Comparison of ENCODE assay signal across 14 cellular contexts in genomic region chr1:162028726-162029125, GRCh38. TPM values are rescaled to one million over a fixed set of nuclear protein-coding genes. Genes with fewer than 3 reads are reported as not detected.
DNase-seq lines count a peak whose midpoint lies in the region; ATAC-seq, FAIRE-seq and TF ChIP-seq lines count a peak whose summit lies in the region.
"Had no signal": no experiment of that assay in that cellular context is flagged by ENCODE, and none has a peak within 500 bp of the region (broad histone marks: within the 10 kb centered on the region; RNA-seq: fewer than 3 reads in every experiment).

No MANE protein-coding gene starts in this region.

- peaks cover 7% of the 10 kb centered on the region for H3K23me2 ChIP-seq in H9 (ENCODE audit: insufficient read length, low read depth, low read length, poor library complexity, severe bottlenecking)

- no peaks in the 10 kb centered on the region for H3K36me3 ChIP-seq in neuronal stem cell (replicated peaks in 1 of 2; ENCODE audit: control insufficient read depth in 2 of 2, insufficient read depth in 2 of 2, low read length in 2 of 2)
- H3K36me3 ChIP-seq: WERI-Rb-1 had no signal

- no peak overlapping the region for H3K9ac ChIP-seq in H9 (ENCODE audit: extremely low read depth, insufficient read length, low read length)
- no peak overlapping the region for H3K9ac ChIP-seq in neuronal stem cell (ENCODE audit: low read depth, low read length, poor library complexity)

- H3K18ac ChIP-seq in H9 (ENCODE audit: insufficient read length, low read depth, low read length) (no peak overlapping the region), neuronal stem cell (ENCODE audit: low read length) (no peak overlapping the region)

- H3K23ac ChIP-seq in H9 (ENCODE audit: insufficient read length, low read depth, low read length) (no peak overlapping the region), neuronal stem cell (ENCODE audit: low read depth, low read length, poor library complexity) (no peak overlapping the region)

- no peak for FAIRE-seq in RCC 7860 (lab: Jason Lieb, UNC)

- H2BK12ac ChIP-seq in H9 (ENCODE audit: insufficient read length, low read depth, low read length) = no peak overlapping the region
- H2BK12ac ChIP-seq in neuronal stem cell (ENCODE audit: low read length) = no peak overlapping the region

- H3K4me3 ChIP-seq in epithelial cell of esophagus (ENCODE audit: low read length) (no peak overlapping the region), neuronal stem cell (ENCODE audit: low read length in 2 of 2) (no peak overlapping the region)
- H3K4me3 ChIP-seq: PC-9 had no signal

- H2AFZ ChIP-seq in H9 (ENCODE audit: low read length) (no peak overlapping the region), neuronal stem cell (ENCODE audit: low read length) (no peak overlapping the region)
- H2AFZ ChIP-seq: PC-9 had no signal

- no peak overlapping the region for H3K4me2 ChIP-seq in H9 (ENCODE audit: insufficient read depth, insufficient read length, low read length)
- no peak overlapping the region for H3K4me2 ChIP-seq in neuronal stem cell (ENCODE audit: insufficient read depth, low read length, poor library complexity, severe bottlenecking)
- H3K4me2 ChIP-seq: PC-9 had no signal

- H2BK5ac ChIP-seq in H9 (ENCODE audit: insufficient read length, low read length) (no peak overlapping the region), neuronal stem cell (ENCODE audit: low read length) (no peak overlapping the region)

- H3K27me3 Mint-ChIP-seq in H9 (ENCODE audit: low read depth) = peaks cover 55% of the 10 kb centered on the region

- H3K36me3 Mint-ChIP-seq in H9 (ENCODE audit: insufficient read depth in 1 of 3, low read depth in 3 of 3) = no peaks in the 10 kb centered on the region

- H4K91ac ChIP-seq in H9 (ENCODE audit: insufficient read length, low read depth, low read length) = no peak overlapping the region
- H4K91ac ChIP-seq in neuronal stem cell (ENCODE audit: low read depth, low read length, poor library complexity) = no peak overlapping the region

- H3K27me3 ChIP-seq in H9 (ENCODE audit: insufficient read depth, low read length) (peaks cover 8% of the 10 kb centered on the region; the same call in 1 of the 2 replicates), neuronal stem cell (ENCODE audit: control insufficient read depth in 3 of 3, insufficient read depth in 3 of 3, low read depth in 1 of 3, low read length in 3 of 3) (peaks cover 0 to 59% (median 10%) of the 10 kb centered on the region in 3 experiments)

- TF ChIP-seq CTCF in epithelial cell of esophagus (IDR thresholded peaks at IDR 0.05; ENCODE audit: insufficient read depth, low read depth, low read length, missing control alignments) (no peak), H9 (conservative IDR thresholded peaks at IDR 0.05) (no peak)

- no CpG with 5 or more reads among the region's 6 CpGs for whole genome bisulfite sequencing in H9 (ENCODE audit: extremely low coverage, insufficient read length, low lambda C conversion rate)
- WGBS in neuronal stem cell (ENCODE audit: extremely low coverage in 2 of 2, insufficient read length in 2 of 2, insufficient replicate concordance in 1 of 2), 2 donors = no CpG with 5 or more reads among the region's 6 CpGs

- H3T11ph ChIP-seq in H9 (ENCODE audit: low read length) = no peak overlapping the region

- H3K9me3 ChIP-seq in H9 (ENCODE audit: control insufficient read depth, low read depth, low read length) (no peaks in the 10 kb centered on the region), neuronal stem cell (replicated peaks in 1 of 2; ENCODE audit: control insufficient read depth in 2 of 2, insufficient read depth in 1 of 2, low read depth in 1 of 2, low read length in 2 of 2) (peaks cover 0 to 6% of the 10 kb centered on the region in 2 donors)

- H2BK120ac ChIP-seq in H9 (ENCODE audit: low read depth, low read length, poor library complexity, severe bottlenecking) = no peak overlapping the region
- H2BK120ac ChIP-seq in neuronal stem cell (ENCODE audit: low read depth, low read length) = no peak overlapping the region

- H3K27ac ChIP-seq in H9 (ENCODE audit: insufficient read length, low read depth, low read length) (no peak overlapping the region), neuronal stem cell (replicated peaks; ENCODE audit: low read length) (no peak overlapping the region)
- H3K27ac ChIP-seq: PC-9, WERI-Rb-1 had no signal

- no peaks in the 10 kb centered on the region; a peak in 1 of 5 replicates for H3K9me3 Mint-ChIP-seq in H9

- H4K5ac ChIP-seq in H9 (ENCODE audit: insufficient read length, low read depth, low read length) = no peak overlapping the region

- no peak overlapping the region for H3K27ac Mint-ChIP-seq in H9

- H4K8ac ChIP-seq in H9 (replicated peaks; ENCODE audit: insufficient read length, low read depth, low read length) (no peak overlapping the region), neuronal stem cell (ENCODE audit: low read depth, low read length) (no peak overlapping the region)

- H3K4me1 Mint-ChIP-seq in H9 = peaks cover 4 to 6% of the 10 kb centered on the region in 2 experiments

- H3K14ac ChIP-seq in H9 (ENCODE audit: insufficient read depth, low read length) (no peak overlapping the region), neuronal stem cell (ENCODE audit: low read length) (no peak overlapping the region)

- H4K20me1 ChIP-seq in H9 (ENCODE audit: control insufficient read depth, insufficient read depth, insufficient read length) = no peaks in the 10 kb centered on the region

- H2BK15ac ChIP-seq in H9 (ENCODE audit: low read depth, low read length) (no peak overlapping the region), neuronal stem cell (ENCODE audit: low read length) (no peak overlapping the region)

- H3K4ac ChIP-seq in H9 (ENCODE audit: low read depth, low read length) (no peak overlapping the region), neuronal stem cell (ENCODE audit: low read length) (no peak overlapping the region)

- H2AK5ac ChIP-seq in H9 (ENCODE audit: insufficient read length, low read length) (no peak overlapping the region), neuronal stem cell (ENCODE audit: low read depth, low read length) (no peak overlapping the region)

- H2BK20ac ChIP-seq in H9 (ENCODE audit: low read depth, low read length, poor library complexity, severe bottlenecking) = no peak overlapping the region

- H3K79me2 ChIP-seq in H9 (ENCODE audit: insufficient read depth, low read length) = no peaks in the 10 kb centered on the region

- peak; percentile 60 for ATAC-seq in GM21825 (IDR thresholded peaks at IDR 0.05; ENCODE audit: unreplicated experiment)
- ATAC-seq: esophagus mucosa had no signal

- no peak overlapping the region for H3K56ac ChIP-seq in H9 (ENCODE audit: insufficient read length, low read depth, low read length)

- H3K79me1 ChIP-seq in H9 (ENCODE audit: insufficient read depth, low read depth, low read length, poor library complexity, severe bottlenecking) = no peaks in the 10 kb centered on the region
- no peaks in the 10 kb centered on the region for H3K79me1 ChIP-seq in neuronal stem cell (ENCODE audit: low read depth, low read length)

- no peaks in the 10 kb centered on the region for H3K4me1 ChIP-seq in H9 (ENCODE audit: insufficient read depth, low read length)
- H3K4me1 ChIP-seq in neuronal stem cell (ENCODE audit: control insufficient read depth in 2 of 2, insufficient read depth in 1 of 2, low read depth in 1 of 2, low read length in 2 of 2) = no peaks in the 10 kb centered on the region

- no peak overlapping the region for H3K4me3 Mint-ChIP-seq in H9

- DNase-seq in DMS79 treated with DMSO at 0.1 percent for 48 hours (lab: John Stamatoyannopoulos, UW) = peak; percentile 43
- DNase-seq in MV-4-11 (lab: John Stamatoyannopoulos, UW) = peak; percentile 98
- DNase-seq in epithelial cell of esophagus (ENCODE audit: low read depth) = peak; percentile 28
- DNase-seq in H9 = no peak
- DNase-seq in neuronal stem cell (ENCODE audit: low spot score) = no peak
- DNase-seq in RCC 7860 (ENCODE audit: low spot score) = no peak
- no peak for DNase-seq in SW 1271 (lab: John Stamatoyannopoulos, UW)
- DNase-seq: MM.1S; PC-9; stimulated activated CD4-positive, alpha-beta T cell treated with anti-CD3 and anti-CD28 coated beads, Interleukin-15, amount 100 ng/mL, for 24 hours; stimulated activated naive CD4-positive, alpha-beta T cell; WERI-Rb-1 had no signal

RNA-seq across cellular contexts. Expression of gene OLFML2B, which starts 5.1 kb away (rescaled TPM):
- 1.3 and 1.4 TPM in 2 replicates for total RNA-seq in H9 (2021)
- 6.2 TPM for polyA plus RNA-seq in neuronal stem cell (2013, experiment 1 of 2)
- polyA plus RNA-seq in neuronal stem cell (2013, experiment 2 of 2) = 6.6 TPM
- total RNA-seq: PC-9 had no signal

RNA-seq across cellular contexts. Expression of gene NOS1AP, which starts 40.8 kb away (rescaled TPM):
- total RNA-seq in H9 (2021) = 8.1 and 8.4 TPM in 2 replicates
- polyA plus RNA-seq in neuronal stem cell (2013, experiment 1 of 2) = 2.5 TPM
- 2.2 TPM for polyA plus RNA-seq in neuronal stem cell (2013, experiment 2 of 2)

Comparison
In these comparisons a context has a peak if more than half of its experiments do, and no peak if none do; other contexts are left out.
1. DNase-seq: peak in DMS79 treated with DMSO at 0.1 percent for 48 hours (single experiment), MV-4-11 (single experiment) and epithelial cell of esophagus (single experiment); none in H9 (single experiment), neuronal stem cell (single experiment), RCC 7860 (single experiment) and SW 1271 (0 of 2).